In genomic region chr6:170143401-170144150, GRCh38 we compare ENCODE assay signal across 22 cellular contexts.
A peak's percentile ranks its signal among the peaks of the same experiment; 100 is the strongest.
DNase-seq lines count a peak whose midpoint lies in the region; ATAC-seq and TF ChIP-seq lines count a peak whose summit lies in the region.
"Had no signal": no experiment of that assay in that cellular context is flagged by ENCODE, and none has a peak within 500 bp of the region (broad histone marks: within the 10 kb centered on the region; RNA-seq: fewer than 3 reads in every experiment).

No MANE protein-coding gene starts in this region.

- ATAC-seq in Right ventricle myocardium superior (ENCODE audit: poor library complexity) = no peak
- ATAC-seq in heart right ventricle = no peak
- no peak for ATAC-seq in upper lobe of right lung
- ATAC-seq in GM18861 (IDR thresholded peaks at IDR 0.05; ENCODE audit: unreplicated experiment) = no peak

- H3K36me3 Mint-ChIP-seq in osteocyte (ENCODE audit: unreplicated experiment) = no peaks in the 10 kb centered on the region

- peak; percentile 22 for DNase-seq in Right ventricle myocardium superior
- no peak for DNase-seq in heart right ventricle
- peak in 2 of 3 donors; percentile 18 to 26 for DNase-seq in Peyer's patch
- peak; percentile 69 for DNase-seq in osteocyte (ENCODE audit: extremely low spot score, unreplicated experiment)
- DNase-seq in upper lobe of right lung = peak; percentile 40
- DNase-seq in NCI-H1694 (lab: John Stamatoyannopoulos, UW) = no peak
- no peak for DNase-seq in cerebellar nuclear complex (lab: John Stamatoyannopoulos, UW)
- DNase-seq: immature natural killer cell; NCI-H1417; NCI-H524 treated with DMSO at 0.1 percent for 48 hours; SHP77 treated with DMSO at 0.1 percent for 48 hours; stimulated activated CD4-positive, alpha-beta T cell treated with anti-CD3 and anti-CD28 coated beads, Interleukin-2, amount 100 ng/mL, for 48 hours; stimulated activated naive CD4-positive, alpha-beta T cell treated with Interleukin-2 at 50 U/mL for 16 hours had no signal

- peaks cover 0 to 9% (median 0%) of the 10 kb centered on the region in 7 donors for H3K27me3 ChIP-seq in heart right ventricle
- H3K27me3 ChIP-seq in Peyer's patch = no peaks in the 10 kb centered on the region
- no peaks in the 10 kb centered on the region for H3K27me3 ChIP-seq in upper lobe of right lung
- H3K27me3 ChIP-seq: breast epithelium, uterus had no signal

- no peak overlapping the region for H3K27ac Mint-ChIP-seq in osteocyte (ENCODE audit: unreplicated experiment)
- H3K27ac Mint-ChIP-seq: activated T-helper 1 cell treated with anti-CD3 and anti-CD28 coated beads, Interleukin-12 subunit alpha, Interleukin-12 subunit beta, Interleukin-2, Interleukin-4 antibody, amounts not matched to agents 30 ng/mL and 10 ng/mL and 1 ng/mL, durations not matched to agents 14 hours and 24 hours and 36 hours; dendritic cell treated with granulocyte-macrophage colony-stimulating factor and Interleukin-4, amounts not matched to agents 40 ng/mL and 50 ng/mL, for 4 days had no signal

- no peak for TF ChIP-seq POLR2A in Peyer's patch (IDR thresholded peaks at IDR 0.05)

- no peaks in the 10 kb centered on the region for H3K4me1 Mint-ChIP-seq in osteocyte (ENCODE audit: unreplicated experiment)

- H3K36me3 ChIP-seq in heart right ventricle (peaks cover 0 to 12% (median 0%) of the 10 kb centered on the region in 9 donors), Peyer's patch (no peaks in the 10 kb centered on the region), upper lobe of right lung (no peaks in the 10 kb centered on the region)
- H3K36me3 ChIP-seq: breast epithelium, uterus had no signal

- H3K27ac ChIP-seq in heart right ventricle = no peak overlapping the region
- H3K27ac ChIP-seq in Peyer's patch = no peak overlapping the region
- H3K27ac ChIP-seq in upper lobe of right lung = no peak overlapping the region
- H3K27ac ChIP-seq: breast epithelium, C4-2B, parathyroid adenoma, skin epidermis, uterus had no signal

- H3K9me3 Mint-ChIP-seq in osteocyte (ENCODE audit: unreplicated experiment) = peaks cover 29% of the 10 kb centered on the region

- H3K4me1 ChIP-seq in heart right ventricle (peaks cover 0 to 30% (median 16%) of the 10 kb centered on the region in 9 donors), Peyer's patch (peaks cover 0 to 3% (median 0%) of the 10 kb centered on the region in 4 donors), upper lobe of right lung (peaks cover 14% of the 10 kb centered on the region)
- H3K4me1 ChIP-seq: breast epithelium, uterus had no signal

- intact Hi-C loops in Right ventricle myocardium superior (cut with DNase I) (no loop called here), heart right ventricle (cut with DNase I) (loop anchor here in 1 of 10 donors (10.0 kb wide), 1 partner anchor 131 kb away; no protein-coding TSS in a partner anchor), upper lobe of right lung (cut with DNase I) (no loop called here)

- TF ChIP-seq CTCF in heart right ventricle (IDR thresholded peaks at IDR 0.05) (no peak), Peyer's patch (IDR thresholded peaks at IDR 0.05) (no peak), osteocyte (IDR thresholded peaks at IDR 0.05) (no peak), upper lobe of right lung (IDR thresholded peaks at IDR 0.05) (no peak)

- H3K9me3 ChIP-seq in heart right ventricle (peaks cover 0 to 13% (median 0%) of the 10 kb centered on the region in 11 donors), Peyer's patch (no peaks in the 10 kb centered on the region), upper lobe of right lung (no peaks in the 10 kb centered on the region)
- H3K9me3 ChIP-seq: uterus had no signal

- H3K4me3 ChIP-seq in heart right ventricle = no peak overlapping the region
- H3K4me3 ChIP-seq in Peyer's patch = no peak overlapping the region
- no peak overlapping the region for H3K4me3 ChIP-seq in upper lobe of right lung
- H3K4me3 ChIP-seq: breast epithelium, lung, skin epidermis, uterus had no signal

- WGBS in heart right ventricle, 2 donors = 66 to 74% methylated on average over 14 of the region's 14 CpGs

- no peak overlapping the region for H3K4me3 Mint-ChIP-seq in osteocyte (ENCODE audit: unreplicated experiment)
- H3K4me3 Mint-ChIP-seq: activated T-helper 1 cell treated with anti-CD3 and anti-CD28 coated beads, Interleukin-12 subunit alpha, Interleukin-12 subunit beta, Interleukin-2, Interleukin-4 antibody, amounts not matched to agents 30 ng/mL and 10 ng/mL and 1 ng/mL, durations not matched to agents 14 hours and 24 hours and 36 hours; dendritic cell treated with granulocyte-macrophage colony-stimulating factor and Interleukin-4, amounts not matched to agents 40 ng/mL and 50 ng/mL, for 4 days had no signal

- H3K27me3 Mint-ChIP-seq in osteocyte (ENCODE audit: unreplicated experiment) = no peaks in the 10 kb centered on the region

Comparison
In these comparisons a context has a peak if more than half of its experiments do, and no peak if none do; other contexts are left out.
1. DNase-seq: peak in Right ventricle myocardium superior (single experiment), Peyer's patch (2 of 3), osteocyte (single experiment) and upper lobe of right lung (single experiment); none in heart right ventricle (0 of 2), NCI-H1694 (single experiment) and cerebellar nuclear complex (0 of 2).